In the genomic region with DNA sequence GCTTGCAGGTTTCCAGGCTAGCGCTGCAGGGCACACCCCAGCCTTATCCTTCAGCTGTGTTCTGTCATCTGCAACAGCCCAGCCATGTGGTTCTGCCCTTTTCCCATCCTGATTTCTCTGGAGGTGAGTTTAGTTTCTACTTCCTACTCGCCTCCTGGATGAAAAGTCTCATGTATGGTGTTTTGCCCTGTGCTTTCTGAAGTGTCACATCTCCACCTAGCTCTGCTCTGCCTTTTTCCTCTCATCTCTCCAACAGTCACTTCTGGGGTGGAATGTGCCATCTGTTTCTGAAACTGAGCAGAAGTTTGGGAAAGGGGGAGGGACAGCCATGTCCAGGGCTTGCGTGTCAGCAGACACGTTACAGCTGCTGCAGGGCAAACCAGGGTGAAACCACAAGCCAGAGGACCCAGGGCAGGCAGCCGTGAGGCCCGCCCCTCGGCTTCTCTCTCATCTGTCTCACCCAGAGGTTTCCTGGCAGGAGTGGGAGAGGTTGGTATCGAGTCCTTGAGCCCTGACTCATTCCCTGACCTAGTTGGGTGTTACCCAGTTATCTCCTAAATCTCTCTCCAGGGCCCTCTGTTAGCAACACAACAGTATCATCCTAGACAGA, we compare ENCODE assay signal across 8 cellular contexts. TPM values are rescaled to one million over a fixed set of nuclear protein-coding genes. Genes with fewer than 3 reads are reported as not detected.
DNase-seq lines count a peak whose midpoint lies in the region; ATAC-seq and TF ChIP-seq lines count a peak whose summit lies in the region.
"Not testable (repeated sequence)": the region's sequence is repeated elsewhere in the genome, so short reads cannot be mapped to it uniquely, and the experiment has no call there.

No MANE protein-coding gene starts in this region.

- peaks cover 10% of the 10 kb centered on the region for H3K4me1 Mint-ChIP-seq in activated T-cell treated with anti-CD3 and anti-CD28 coated beads, Interleukin-2, amount 50 U/mL, for 4 hours (ENCODE audit: low read depth)

- ATAC-seq in GM18517 (IDR thresholded peaks at IDR 0.05; ENCODE audit: unreplicated experiment) (peak; percentile 56), HG03442 (IDR thresholded peaks at IDR 0.05; ENCODE audit: unreplicated experiment) (peak; percentile 50), left lobe of liver (peak; percentile 50), gastrocnemius medialis (peak; percentile 97 to 98)
- ATAC-seq in activated T-cell treated with anti-CD3 and anti-CD28 coated beads, Interleukin-2, amount 50 U/mL, for 4 hours = peak; percentile 95 to 97

- not testable (repeated sequence) for H3K9me3 ChIP-seq in gastrocnemius medialis

- peak overlapping the region; percentile 71 to 77 (median 73) for H3K27ac ChIP-seq in gastrocnemius medialis

- TF ChIP-seq POLR2A in gastrocnemius medialis (IDR thresholded peaks at IDR 0.05) = not testable (repeated sequence)

- not testable (repeated sequence) for TF ChIP-seq CTCF in epithelial cell of esophagus (IDR thresholded peaks at IDR 0.05; ENCODE audit: insufficient read depth, low read depth, low read length, missing control alignments); gastrocnemius medialis (IDR thresholded peaks at IDR 0.05 in 4 of 5, conservative IDR thresholded peaks at IDR 0.05 in 1 of 5)

- not testable (repeated sequence) for H3K36me3 Mint-ChIP-seq in activated T-cell treated with anti-CD3 and anti-CD28 coated beads, Interleukin-2, amount 50 U/mL, for 4 hours (ENCODE audit: insufficient read depth)

- DNase-seq in ACHN (peak; percentile 76), RPMI7951 (ENCODE audit: low read depth) (peak; percentile 71), epithelial cell of esophagus (ENCODE audit: low read depth) (peak; percentile 63), gastrocnemius medialis (peak; percentile 14 to 58)
- DNase-seq in activated T-cell treated with anti-CD3 and anti-CD28 coated beads, Interleukin-2, amount 50 U/mL, for 4 hours; left lobe of liver (ENCODE audit: low spot score): not testable (repeated sequence)

- not testable (repeated sequence) for H3K36me3 ChIP-seq in gastrocnemius medialis

- intact Hi-C loops in gastrocnemius medialis (cut with DNase I; ENCODE audit: low total_unique reads) = loop anchor here (5.0 kb wide), 1 partner anchor 115 kb away; no protein-coding TSS in a partner anchor

- in situ Hi-C loops in ACHN (cut with HindIII; ENCODE audit: low pct_ligation_motif_present, low pct_unique_long_range_greater_than_20kb, low sequenced_read_pairs) = not testable (repeated sequence)
- in situ Hi-C loops in gastrocnemius medialis (cut with MboI; ENCODE audit: low sequenced_read_pairs in 4 of 4) = loop anchor here in 1 of 4 donors (25.0 kb wide), 1 partner anchor 110 kb away; no protein-coding TSS in a partner anchor

- H3K9me3 Mint-ChIP-seq in activated T-cell treated with anti-CD3 and anti-CD28 coated beads, Interleukin-2, amount 50 U/mL, for 4 hours = not testable (repeated sequence)

- H3K4me3 ChIP-seq in epithelial cell of esophagus (ENCODE audit: low read length); gastrocnemius medialis: not testable (repeated sequence)

- not testable (repeated sequence) for H3K4me3 Mint-ChIP-seq in activated T-cell treated with anti-CD3 and anti-CD28 coated beads, Interleukin-2, amount 50 U/mL, for 4 hours

- peaks cover 14 to 16% of the 10 kb centered on the region in 2 donors for H3K4me1 ChIP-seq in gastrocnemius medialis

- H3K27me3 Mint-ChIP-seq in activated T-cell treated with anti-CD3 and anti-CD28 coated beads, Interleukin-2, amount 50 U/mL, for 4 hours (ENCODE audit: low read depth) = not testable (repeated sequence)

- H3K27me3 ChIP-seq in gastrocnemius medialis = not testable (repeated sequence)

RNA-seq across cellular contexts. Expression of a gene that starts 28.7 kb away (rescaled TPM):
- total RNA-seq in RPMI7951 (2014; rRNA removed; shearing (Covaris generic)) = 29.1 and 36.6 TPM in 2 replicates
- total RNA-seq in activated T-cell treated with anti-CD3 and anti-CD28 coated beads, Interleukin-2, amount 50 U/mL, for 4 hours = 10 to 100 TPM; 63.2 to 69.5 (median 67.5) TPM
- total RNA-seq in left lobe of liver = 46.6 TPM
- 100 to 1,000 TPM; 116 to 186 (median 157) TPM for total RNA-seq in gastrocnemius medialis
